21 cellular contexts compared by ENCODE assay signal in the genomic region with DNA sequence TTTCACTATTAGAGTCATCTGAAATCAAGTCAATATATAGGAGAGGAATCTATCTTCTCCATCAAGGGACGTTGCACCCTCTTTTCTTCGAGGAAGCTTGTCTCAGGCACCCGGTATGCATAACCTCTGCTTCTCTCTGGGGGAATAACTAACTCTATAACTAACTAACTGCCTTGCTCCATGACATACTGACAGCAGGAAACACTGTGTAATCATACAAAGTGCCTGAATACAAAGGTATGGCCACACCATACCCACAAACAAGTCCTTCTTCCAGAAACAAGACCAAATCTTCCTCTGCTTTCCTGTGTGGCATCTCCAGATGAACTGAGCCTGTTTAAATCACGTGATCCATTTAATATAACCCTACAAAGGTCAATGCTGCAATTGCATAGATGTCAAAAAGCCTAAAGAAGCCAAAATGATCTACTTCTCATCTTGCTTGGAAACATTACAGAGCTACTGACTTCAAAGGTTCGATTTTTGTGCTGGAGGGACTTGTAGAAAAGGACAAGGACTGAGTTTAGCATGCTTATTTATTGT.
DNase-seq lines count a peak whose midpoint lies in the region; ATAC-seq and TF ChIP-seq lines count a peak whose summit lies in the region.
"Had no signal": no experiment of that assay in that cellular context is flagged by ENCODE, and none has a peak within 500 bp of the region (broad histone marks: within the 10 kb centered on the region; RNA-seq: fewer than 3 reads in every experiment).

No MANE protein-coding gene starts in this region.

- no peaks in the 10 kb centered on the region for H3K9me3 ChIP-seq in CD4-positive, alpha-beta T cell (ENCODE audit: control insufficient read depth, low read length)
- H3K9me3 ChIP-seq in esophagus squamous epithelium, result no peaks in the 10 kb centered on the region
- no peaks in the 10 kb centered on the region for H3K9me3 ChIP-seq in sigmoid colon

- H3K27ac Mint-ChIP-seq in CD4-positive, alpha-beta T cell, result peak overlapping the region; percentile 54
- no peak overlapping the region for H3K27ac Mint-ChIP-seq in nephron progenitor cell
- no peak overlapping the region for H3K27ac Mint-ChIP-seq in stimulated activated effector memory CD8-positive, alpha-beta T cell treated with anti-CD3 and anti-CD28 coated beads, Interleukin-12 subunit alpha, Interleukin-12 subunit beta, amount 100 ng/mL, for 72 hours
- H3K27ac Mint-ChIP-seq: activated T-helper 17 cell treated with anti-CD3 and anti-CD28 coated beads, Interleukin-2, amount 50 U/mL, for 72 hours; IgD-negative memory B cell; natural killer cell treated with Interleukin-12 subunit alpha and Interleukin-12 subunit beta and Interleukin-15 and Interleukin-18, amount 100 ng/mL, for 72 hours had no signal

- 65 to 72% methylated on average over 5 of the region's 5 CpGs for WGBS in esophagus squamous epithelium, 2 donors
- WGBS in sigmoid colon, 2 donors, result 69 to 71% methylated on average over 5 of the region's 5 CpGs

- no peak for DNase-seq in CD4-positive, alpha-beta T cell
- peak; percentile 33 for DNase-seq in NCI-H69 (lab: John Stamatoyannopoulos, UW)
- no peak for DNase-seq in esophagus squamous epithelium (lab: John Stamatoyannopoulos, UW)
- DNase-seq in sigmoid colon, result no peak
- no peak for DNase-seq in nephron progenitor cell
- no peak for DNase-seq in stimulated activated effector memory CD8-positive, alpha-beta T cell treated with anti-CD3 and anti-CD28 coated beads, Interleukin-12 subunit alpha, Interleukin-12 subunit beta, amount 100 ng/mL, for 72 hours (ENCODE audit: low spot score in 2 of 2)
- DNase-seq in H4 (ENCODE audit: low spot score), result no peak
- DNase-seq: activated CD4-positive, alpha-beta T cell treated with anti-CD3 and anti-CD28 coated beads, Interleukin-2, amount 50 U/mL, for 1 hour; CD4-positive, alpha-beta memory T cell; DMS53; head of caudate nucleus; NCI-H2029 treated with DMSO at 0.1 percent for 48 hours; NCI-H226; NCI-H82 had no signal

- TF ChIP-seq CTCF in CD4-positive, alpha-beta T cell (IDR thresholded peaks at IDR 0.05), result no peak
- TF ChIP-seq CTCF in esophagus squamous epithelium (IDR thresholded peaks at IDR 0.05), result no peak
- no peak for TF ChIP-seq CTCF in sigmoid colon (IDR thresholded peaks at IDR 0.05)
- TF ChIP-seq CTCF in nephron progenitor cell (IDR thresholded peaks at IDR 0.05), result no peak

- TF ChIP-seq EP300 in sigmoid colon (IDR thresholded peaks at IDR 0.05), result no peak

- no peaks in the 10 kb centered on the region for H3K27me3 ChIP-seq in CD4-positive, alpha-beta T cell (ENCODE audit: control insufficient read depth, insufficient read depth, low read length)
- H3K27me3 ChIP-seq in esophagus squamous epithelium, result no peaks in the 10 kb centered on the region
- H3K27me3 ChIP-seq in sigmoid colon, result no peaks in the 10 kb centered on the region

- no peak for ATAC-seq in CD4-positive, alpha-beta T cell (ENCODE audit: poor library complexity)
- no peak for ATAC-seq in stimulated activated effector memory CD8-positive, alpha-beta T cell treated with anti-CD3 and anti-CD28 coated beads, Interleukin-12 subunit alpha, Interleukin-12 subunit beta, amount 100 ng/mL, for 72 hours
- ATAC-seq: activated T-helper 17 cell treated with anti-CD3 and anti-CD28 coated beads, Interleukin-2, amount 50 U/mL, for 72 hours; natural killer cell treated with Interleukin-12 subunit alpha and Interleukin-12 subunit beta and Interleukin-15 and Interleukin-18, amount 100 ng/mL, for 72 hours; SK-N-SH treated with all-trans-retinoic acid at 6 μM for 48 hours had no signal

- intact Hi-C loops in CD4-positive, alpha-beta T cell (cut with DNase I, micrococcal nuclease), result no loop called here
- intact Hi-C loops in esophagus squamous epithelium (cut with DNase I), result no loop called here
- intact Hi-C loops in sigmoid colon (cut with DNase I), result loop anchor here (5.0 kb wide), 1 partner anchor 66 kb away; no protein-coding TSS in a partner anchor

- no peaks in the 10 kb centered on the region for H3K27me3 Mint-ChIP-seq in CD4-positive, alpha-beta T cell
- no peaks in the 10 kb centered on the region for H3K27me3 Mint-ChIP-seq in nephron progenitor cell (ENCODE audit: low read depth, poor library complexity)
- H3K27me3 Mint-ChIP-seq: activated T-helper 17 cell treated with anti-CD3 and anti-CD28 coated beads, Interleukin-2, amount 50 U/mL, for 72 hours; CD4-positive, alpha-beta memory T cell; IgD-negative memory B cell had no signal

- TF ChIP-seq POLR2A in esophagus squamous epithelium (IDR thresholded peaks at IDR 0.05) (no peak), sigmoid colon (IDR thresholded peaks at IDR 0.05) (no peak)

- H3K4me1 Mint-ChIP-seq in CD4-positive, alpha-beta T cell (ENCODE audit: low read depth), result peaks cover 70% of the 10 kb centered on the region
- peaks cover 64% of the 10 kb centered on the region for H3K4me1 Mint-ChIP-seq in nephron progenitor cell
- H3K4me1 Mint-ChIP-seq in stimulated activated effector memory CD8-positive, alpha-beta T cell treated with anti-CD3 and anti-CD28 coated beads, Interleukin-12 subunit alpha, Interleukin-12 subunit beta, amount 100 ng/mL, for 72 hours, result peaks cover 13% of the 10 kb centered on the region

- H3K4me3 ChIP-seq in esophagus squamous epithelium (no peak overlapping the region), sigmoid colon (no peak overlapping the region)

- CTCF ChIA-PET in CD4-positive, alpha-beta T cell (lab: Charles Lee), result interaction anchor here (0.5 to 1.1 kb wide), 3 partner anchors 10 to 261 kb away, joined by 3 read pairs; no protein-coding TSS in a partner anchor

- H3K4me3 Mint-ChIP-seq in CD4-positive, alpha-beta T cell, result no peak overlapping the region
- H3K4me3 Mint-ChIP-seq in nephron progenitor cell, result no peak overlapping the region
- H3K4me3 Mint-ChIP-seq in stimulated activated effector memory CD8-positive, alpha-beta T cell treated with anti-CD3 and anti-CD28 coated beads, Interleukin-12 subunit alpha, Interleukin-12 subunit beta, amount 100 ng/mL, for 72 hours, result no peak overlapping the region
- H3K4me3 Mint-ChIP-seq: activated T-helper 17 cell treated with anti-CD3 and anti-CD28 coated beads, Interleukin-2, amount 50 U/mL, for 72 hours; brain; CD4-positive, alpha-beta memory T cell; IgD-negative memory B cell; natural killer cell treated with Interleukin-12 subunit alpha and Interleukin-12 subunit beta and Interleukin-15 and Interleukin-18, amount 100 ng/mL, for 72 hours had no signal

- POLR2A ChIA-PET in CD4-positive, alpha-beta T cell (lab: Charles Lee), result no interaction called here

- H3K27ac ChIP-seq in CD4-positive, alpha-beta T cell (ENCODE audit: low read depth, low read length), result peak overlapping the region; percentile 15
- peak overlapping the region; percentile 7 to 77 (median 40) for H3K27ac ChIP-seq in esophagus squamous epithelium
- H3K27ac ChIP-seq in sigmoid colon, result peak overlapping the region; percentile 59 to 85 (median 78)
- H3K27ac ChIP-seq: parathyroid adenoma, RWPE1 had no signal

- H3K9me3 Mint-ChIP-seq in CD4-positive, alpha-beta T cell, result no peaks in the 10 kb centered on the region
- H3K9me3 Mint-ChIP-seq in nephron progenitor cell, result no peaks in the 10 kb centered on the region
- H3K9me3 Mint-ChIP-seq in stimulated activated effector memory CD8-positive, alpha-beta T cell treated with anti-CD3 and anti-CD28 coated beads, Interleukin-12 subunit alpha, Interleukin-12 subunit beta, amount 100 ng/mL, for 72 hours, result no peaks in the 10 kb centered on the region
- H3K9me3 Mint-ChIP-seq: brain; CD4-positive, alpha-beta memory T cell; IgD-negative memory B cell; natural killer cell treated with Interleukin-12 subunit alpha and Interleukin-12 subunit beta and Interleukin-15 and Interleukin-18, amount 100 ng/mL, for 72 hours had no signal

- H3K4me1 ChIP-seq in esophagus squamous epithelium (peaks cover 3 to 33% (median 16%) of the 10 kb centered on the region in 3 donors), sigmoid colon (peaks cover 0 to 79% (median 66%) of the 10 kb centered on the region in 4 donors)
- H3K4me1 ChIP-seq: parathyroid adenoma had no signal

- H3K36me3 ChIP-seq in esophagus squamous epithelium (no peaks in the 10 kb centered on the region), sigmoid colon (no peaks in the 10 kb centered on the region)

- peaks cover 14% of the 10 kb centered on the region for H3K36me3 Mint-ChIP-seq in CD4-positive, alpha-beta T cell (ENCODE audit: low read depth)
- H3K36me3 Mint-ChIP-seq in nephron progenitor cell (ENCODE audit: low read depth), result peaks cover 7% of the 10 kb centered on the region
- no peaks in the 10 kb centered on the region for H3K36me3 Mint-ChIP-seq in stimulated activated effector memory CD8-positive, alpha-beta T cell treated with anti-CD3 and anti-CD28 coated beads, Interleukin-12 subunit alpha, Interleukin-12 subunit beta, amount 100 ng/mL, for 72 hours
- H3K36me3 Mint-ChIP-seq: brain; IgD-negative memory B cell; natural killer cell treated with Interleukin-12 subunit alpha and Interleukin-12 subunit beta and Interleukin-15 and Interleukin-18, amount 100 ng/mL, for 72 hours had no signal

Comparison
In these comparisons a context has a peak if more than half of its experiments do, and no peak if none do; other contexts are left out.
1. H3K27ac ChIP-seq: peak in every context shown above with its lines; median percentile 78 in sigmoid colon; 40 in esophagus squamous epithelium; 15 in CD4-positive, alpha-beta T cell.